ENCODE assay signal across 2 cellular contexts in genomic region chr11:70103256-70103975, GRCh38.
TF ChIP-seq lines count a peak whose summit lies in the region.

No MANE protein-coding gene starts in this region.

TF ChIP-seq in GM23338, 12 proteins besides CTCF, POLR2A, EP300 and RAD21:
- TF ChIP-seq NANOG (IDR thresholded peaks at IDR 0.05; ENCODE audit: borderline replicate concordance) (no peak), CREB1 (CRISPR knock-in tag; IDR thresholded peaks at IDR 0.05; ENCODE audit: low read depth) (no peak), JUNB (IDR thresholded peaks at IDR 0.05; ENCODE audit: unreplicated experiment) (no peak), STAT1 (IDR thresholded peaks at IDR 0.05; ENCODE audit: unreplicated experiment) (no peak), REST (IDR thresholded peaks at IDR 0.05; ENCODE audit: unreplicated experiment) (no peak), POLR2AphosphoS5 (IDR thresholded peaks at IDR 0.05; ENCODE audit: low read depth) (no peak), ZNF331 (CRISPR knock-in tag; IDR thresholded peaks at IDR 0.05; ENCODE audit: low read depth) (no peak), EZH2 (IDR thresholded peaks at IDR 0.05; ENCODE audit: low read depth, unreplicated experiment) (no peak), ZNF462 (CRISPR knock-in tag; IDR thresholded peaks at IDR 0.05) (no peak), ZNF114 (CRISPR knock-in tag; IDR thresholded peaks at IDR 0.05) (no peak)

TF ChIP-seq in K562, 482 proteins besides CTCF, POLR2A, EP300 and RAD21:
- TF ChIP-seq EGR1 (conservative IDR thresholded peaks at IDR 0.05) = peak; percentile 34; the same call in 1 of the 2 replicates
- TF ChIP-seq ZKSCAN3 (CRISPR knock-in tag; IDR thresholded peaks at IDR 0.05) = no peak
